Comparison of ENCODE assay signal across 1 cellular context in the genomic region with DNA sequence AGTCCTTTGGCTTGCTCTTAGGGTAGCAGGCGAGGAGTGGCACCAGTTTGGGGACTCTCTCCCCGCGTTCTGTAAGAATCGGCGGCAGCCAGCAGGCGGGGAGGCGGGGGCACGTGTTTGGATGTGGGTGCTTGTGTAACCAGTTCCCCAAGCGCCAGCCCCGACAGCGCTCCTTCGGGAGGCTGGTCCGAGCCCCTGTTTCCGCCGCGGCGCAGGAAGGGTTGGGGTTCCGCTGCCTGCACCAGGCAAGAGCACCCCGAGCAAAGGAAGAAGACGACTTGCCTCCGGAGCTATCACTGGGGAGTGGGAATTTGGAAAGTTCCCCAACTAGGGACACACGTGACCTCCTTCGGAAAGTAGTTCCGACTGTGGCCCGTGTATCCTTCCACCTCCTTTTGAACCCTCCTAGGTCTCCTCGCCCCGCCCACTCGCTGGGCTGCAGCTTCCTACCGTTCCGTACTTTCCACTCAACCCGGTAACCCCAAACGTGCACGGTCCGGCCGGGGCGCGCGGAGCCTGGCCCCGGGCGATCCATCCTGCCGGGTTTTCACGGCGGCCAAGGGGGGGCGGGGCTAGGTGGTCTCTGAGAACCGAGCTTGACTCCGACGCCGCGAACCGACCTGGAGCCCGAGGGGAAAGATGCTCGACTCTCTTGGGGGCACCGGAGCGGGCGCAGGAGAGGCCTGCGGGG.
TF ChIP-seq lines count a peak whose summit lies in the region.

No MANE protein-coding gene starts in this region.

TF ChIP-seq in HepG2, 621 proteins besides CTCF, POLR2A, EP300 and RAD21 (continued from another document and continues in another):
- TF ChIP-seq ZGPAT (CRISPR knock-in tag; IDR thresholded peaks at IDR 0.05) (peak; percentile 94), ZNF451 (CRISPR knock-in tag; IDR thresholded peaks at IDR 0.05) (peak; percentile 49; the same call in 1 of the 2 replicates), E2F1 (CRISPR knock-in tag; IDR thresholded peaks at IDR 0.05) (peak; percentile 85), HES4 (CRISPR knock-in tag; IDR thresholded peaks at IDR 0.05; ENCODE audit: borderline replicate concordance) (no peak; the same call in 1 of the 2 replicates), ZNF343 (CRISPR knock-in tag; IDR thresholded peaks at IDR 0.05) (peak; percentile 84), YEATS4 (CRISPR knock-in tag; IDR thresholded peaks at IDR 0.05; ENCODE audit: borderline replicate concordance) (peak; percentile 96), CREM (IDR thresholded peaks at IDR 0.05) (peak; percentile 54; the same call in 1 of the 2 replicates), CREM (CRISPR knock-in tag; IDR thresholded peaks at IDR 0.05) (no peak), FOXP4 (CRISPR knock-in tag; IDR thresholded peaks at IDR 0.05) (peak; percentile 67; the same call in 1 of the 2 replicates), ZNF224 (CRISPR knock-in tag; IDR thresholded peaks at IDR 0.05) (peak; percentile 98), CSRNP1 (CRISPR knock-in tag; IDR thresholded peaks at IDR 0.05) (peak; percentile 20; the same call in 1 of the 2 replicates), NCOA2 (CRISPR knock-in tag; IDR thresholded peaks at IDR 0.05) (peak; percentile 60; the same call in 1 of the 2 replicates), IRX3 (CRISPR knock-in tag; IDR thresholded peaks at IDR 0.05; ENCODE audit: borderline replicate concordance, low read depth) (no peak), SMAD3 (CRISPR knock-in tag; IDR thresholded peaks at IDR 0.05) (peak; percentile 97), NFATC3 (CRISPR knock-in tag; IDR thresholded peaks at IDR 0.05) (no peak), TRIM24 (CRISPR knock-in tag; IDR thresholded peaks at IDR 0.05) (no peak), RBFOX2 (IDR thresholded peaks at IDR 0.05; ENCODE audit: low read depth, low read length) (peak; percentile 85), HMG20B (CRISPR knock-in tag; conservative IDR thresholded peaks at IDR 0.05) (no peak; the same call in 1 of the 2 replicates)
- TF ChIP-seq, protein P1, sequence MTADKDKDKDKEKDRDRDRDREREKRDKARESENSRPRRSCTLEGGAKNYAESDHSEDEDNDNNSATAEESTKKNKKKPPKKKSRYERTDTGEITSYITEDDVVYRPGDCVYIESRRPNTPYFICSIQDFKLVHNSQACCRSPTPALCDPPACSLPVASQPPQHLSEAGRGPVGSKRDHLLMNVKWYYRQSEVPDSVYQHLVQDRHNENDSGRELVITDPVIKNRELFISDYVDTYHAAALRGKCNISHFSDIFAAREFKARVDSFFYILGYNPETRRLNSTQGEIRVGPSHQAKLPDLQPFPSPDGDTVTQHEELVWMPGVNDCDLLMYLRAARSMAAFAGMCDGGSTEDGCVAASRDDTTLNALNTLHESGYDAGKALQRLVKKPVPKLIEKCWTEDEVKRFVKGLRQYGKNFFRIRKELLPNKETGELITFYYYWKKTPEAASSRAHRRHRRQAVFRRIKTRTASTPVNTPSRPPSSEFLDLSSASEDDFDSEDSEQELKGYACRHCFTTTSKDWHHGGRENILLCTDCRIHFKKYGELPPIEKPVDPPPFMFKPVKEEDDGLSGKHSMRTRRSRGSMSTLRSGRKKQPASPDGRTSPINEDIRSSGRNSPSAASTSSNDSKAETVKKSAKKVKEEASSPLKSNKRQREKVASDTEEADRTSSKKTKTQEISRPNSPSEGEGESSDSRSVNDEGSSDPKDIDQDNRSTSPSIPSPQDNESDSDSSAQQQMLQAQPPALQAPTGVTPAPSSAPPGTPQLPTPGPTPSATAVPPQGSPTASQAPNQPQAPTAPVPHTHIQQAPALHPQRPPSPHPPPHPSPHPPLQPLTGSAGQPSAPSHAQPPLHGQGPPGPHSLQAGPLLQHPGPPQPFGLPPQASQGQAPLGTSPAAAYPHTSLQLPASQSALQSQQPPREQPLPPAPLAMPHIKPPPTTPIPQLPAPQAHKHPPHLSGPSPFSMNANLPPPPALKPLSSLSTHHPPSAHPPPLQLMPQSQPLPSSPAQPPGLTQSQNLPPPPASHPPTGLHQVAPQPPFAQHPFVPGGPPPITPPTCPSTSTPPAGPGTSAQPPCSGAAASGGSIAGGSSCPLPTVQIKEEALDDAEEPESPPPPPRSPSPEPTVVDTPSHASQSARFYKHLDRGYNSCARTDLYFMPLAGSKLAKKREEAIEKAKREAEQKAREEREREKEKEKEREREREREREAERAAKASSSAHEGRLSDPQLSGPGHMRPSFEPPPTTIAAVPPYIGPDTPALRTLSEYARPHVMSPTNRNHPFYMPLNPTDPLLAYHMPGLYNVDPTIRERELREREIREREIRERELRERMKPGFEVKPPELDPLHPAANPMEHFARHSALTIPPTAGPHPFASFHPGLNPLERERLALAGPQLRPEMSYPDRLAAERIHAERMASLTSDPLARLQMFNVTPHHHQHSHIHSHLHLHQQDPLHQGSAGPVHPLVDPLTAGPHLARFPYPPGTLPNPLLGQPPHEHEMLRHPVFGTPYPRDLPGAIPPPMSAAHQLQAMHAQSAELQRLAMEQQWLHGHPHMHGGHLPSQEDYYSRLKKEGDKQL (CRISPR knock-in tag; IDR thresholded peaks at IDR 0.05; ENCODE audit: low read depth) = peak; percentile 58; the same call in 1 of the 2 replicates
- TF ChIP-seq, protein P2, sequence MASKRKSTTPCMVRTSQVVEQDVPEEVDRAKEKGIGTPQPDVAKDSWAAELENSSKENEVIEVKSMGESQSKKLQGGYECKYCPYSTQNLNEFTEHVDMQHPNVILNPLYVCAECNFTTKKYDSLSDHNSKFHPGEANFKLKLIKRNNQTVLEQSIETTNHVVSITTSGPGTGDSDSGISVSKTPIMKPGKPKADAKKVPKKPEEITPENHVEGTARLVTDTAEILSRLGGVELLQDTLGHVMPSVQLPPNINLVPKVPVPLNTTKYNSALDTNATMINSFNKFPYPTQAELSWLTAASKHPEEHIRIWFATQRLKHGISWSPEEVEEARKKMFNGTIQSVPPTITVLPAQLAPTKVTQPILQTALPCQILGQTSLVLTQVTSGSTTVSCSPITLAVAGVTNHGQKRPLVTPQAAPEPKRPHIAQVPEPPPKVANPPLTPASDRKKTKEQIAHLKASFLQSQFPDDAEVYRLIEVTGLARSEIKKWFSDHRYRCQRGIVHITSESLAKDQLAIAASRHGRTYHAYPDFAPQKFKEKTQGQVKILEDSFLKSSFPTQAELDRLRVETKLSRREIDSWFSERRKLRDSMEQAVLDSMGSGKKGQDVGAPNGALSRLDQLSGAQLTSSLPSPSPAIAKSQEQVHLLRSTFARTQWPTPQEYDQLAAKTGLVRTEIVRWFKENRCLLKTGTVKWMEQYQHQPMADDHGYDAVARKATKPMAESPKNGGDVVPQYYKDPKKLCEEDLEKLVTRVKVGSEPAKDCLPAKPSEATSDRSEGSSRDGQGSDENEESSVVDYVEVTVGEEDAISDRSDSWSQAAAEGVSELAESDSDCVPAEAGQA (IDR thresholded peaks at IDR 0.05; ENCODE audit: low read depth) = peak; percentile 69
- TF ChIP-seq, protein P2 (CRISPR knock-in tag; IDR thresholded peaks at IDR 0.05; ENCODE audit: borderline replicate concordance) = peak; percentile 50; the same call in 1 of the 2 replicates
- TF ChIP-seq, protein P3, sequence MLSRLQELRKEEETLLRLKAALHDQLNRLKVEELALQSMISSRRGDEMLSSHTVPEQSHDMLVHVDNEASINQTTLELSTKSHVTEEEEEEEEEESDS (CRISPR knock-in tag; IDR thresholded peaks at IDR 0.05; ENCODE audit: borderline replicate concordance) = no peak; the same call in none of the 2 replicates
- TF ChIP-seq, protein P4, sequence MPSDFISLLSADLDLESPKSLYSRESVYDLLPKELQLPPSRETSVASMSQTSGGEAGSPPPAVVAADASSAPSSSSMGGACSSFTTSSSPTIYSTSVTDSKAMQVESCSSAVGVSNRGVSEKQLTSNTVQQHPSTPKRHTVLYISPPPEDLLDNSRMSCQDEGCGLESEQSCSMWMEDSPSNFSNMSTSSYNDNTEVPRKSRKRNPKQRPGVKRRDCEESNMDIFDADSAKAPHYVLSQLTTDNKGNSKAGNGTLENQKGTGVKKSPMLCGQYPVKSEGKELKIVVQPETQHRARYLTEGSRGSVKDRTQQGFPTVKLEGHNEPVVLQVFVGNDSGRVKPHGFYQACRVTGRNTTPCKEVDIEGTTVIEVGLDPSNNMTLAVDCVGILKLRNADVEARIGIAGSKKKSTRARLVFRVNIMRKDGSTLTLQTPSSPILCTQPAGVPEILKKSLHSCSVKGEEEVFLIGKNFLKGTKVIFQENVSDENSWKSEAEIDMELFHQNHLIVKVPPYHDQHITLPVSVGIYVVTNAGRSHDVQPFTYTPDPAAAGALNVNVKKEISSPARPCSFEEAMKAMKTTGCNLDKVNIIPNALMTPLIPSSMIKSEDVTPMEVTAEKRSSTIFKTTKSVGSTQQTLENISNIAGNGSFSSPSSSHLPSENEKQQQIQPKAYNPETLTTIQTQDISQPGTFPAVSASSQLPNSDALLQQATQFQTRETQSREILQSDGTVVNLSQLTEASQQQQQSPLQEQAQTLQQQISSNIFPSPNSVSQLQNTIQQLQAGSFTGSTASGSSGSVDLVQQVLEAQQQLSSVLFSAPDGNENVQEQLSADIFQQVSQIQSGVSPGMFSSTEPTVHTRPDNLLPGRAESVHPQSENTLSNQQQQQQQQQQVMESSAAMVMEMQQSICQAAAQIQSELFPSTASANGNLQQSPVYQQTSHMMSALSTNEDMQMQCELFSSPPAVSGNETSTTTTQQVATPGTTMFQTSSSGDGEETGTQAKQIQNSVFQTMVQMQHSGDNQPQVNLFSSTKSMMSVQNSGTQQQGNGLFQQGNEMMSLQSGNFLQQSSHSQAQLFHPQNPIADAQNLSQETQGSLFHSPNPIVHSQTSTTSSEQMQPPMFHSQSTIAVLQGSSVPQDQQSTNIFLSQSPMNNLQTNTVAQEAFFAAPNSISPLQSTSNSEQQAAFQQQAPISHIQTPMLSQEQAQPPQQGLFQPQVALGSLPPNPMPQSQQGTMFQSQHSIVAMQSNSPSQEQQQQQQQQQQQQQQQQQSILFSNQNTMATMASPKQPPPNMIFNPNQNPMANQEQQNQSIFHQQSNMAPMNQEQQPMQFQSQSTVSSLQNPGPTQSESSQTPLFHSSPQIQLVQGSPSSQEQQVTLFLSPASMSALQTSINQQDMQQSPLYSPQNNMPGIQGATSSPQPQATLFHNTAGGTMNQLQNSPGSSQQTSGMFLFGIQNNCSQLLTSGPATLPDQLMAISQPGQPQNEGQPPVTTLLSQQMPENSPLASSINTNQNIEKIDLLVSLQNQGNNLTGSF (CRISPR knock-in tag; IDR thresholded peaks at IDR 0.05) = no peak
- TF ChIP-seq, protein P5, sequence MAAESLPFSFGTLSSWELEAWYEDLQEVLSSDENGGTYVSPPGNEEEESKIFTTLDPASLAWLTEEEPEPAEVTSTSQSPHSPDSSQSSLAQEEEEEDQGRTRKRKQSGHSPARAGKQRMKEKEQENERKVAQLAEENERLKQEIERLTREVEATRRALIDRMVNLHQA (CRISPR knock-in tag; IDR thresholded peaks at IDR 0.05) = no peak
